In genomic region chr18:62447652-62448051, GRCh38 we compare ENCODE assay signal across 25 cellular contexts.
"Had no signal": no experiment of that assay in that cellular context is flagged by ENCODE, and none has a peak within 500 bp of the region (broad histone marks: within the 10 kb centered on the region; RNA-seq: fewer than 3 reads in every experiment).

No MANE protein-coding gene starts in this region.

- H3K4me3 Mint-ChIP-seq: IgD-negative memory B cell had no signal

- ATAC-seq: K562 had no signal

- H3K4me2 ChIP-seq: KMS-11, PC-9 had no signal

- H3K36me3 ChIP-seq: SJSA1 had no signal

- FAIRE-seq: HTR-8/SVneo, K562, RCC 7860 had no signal

- H3K4me3 ChIP-seq: K562, PC-9, SJSA1, SK-N-MC had no signal

- H3K9ac ChIP-seq: KMS-11 had no signal

- H3K9me3 ChIP-seq: SJSA1 had no signal

- H2AFZ ChIP-seq: PC-9 had no signal

- H3K27me3 ChIP-seq: SJSA1 had no signal

- H3K27ac Mint-ChIP-seq: IgD-negative memory B cell had no signal

- DNase-seq: Kasumi-1, NCI-H1092, NCI-H1105 treated with DMSO at 0.1 percent for 48 hours, NCI-H1417 treated with DMSO at 0.1 percent for 48 hours, NCI-H146, NCI-H1694 treated with DMSO at 0.1 percent for 48 hours, NCI-H1930, NCI-H2081, NCI-H2107, NCI-H2227 treated with DMSO at 0.1 percent for 48 hours, NCI-H524, NCI-H526 treated with DMSO at 0.1 percent for 48 hours, NCI-H748 treated with DMSO at 0.1 percent for 48 hours, PC-9, Right ventricle myocardium superior, RPMI8226, SIG-M5 had no signal

- H3K27ac ChIP-seq: HL-60, KMS-11, PC-9, SJSA1, SK-N-MC had no signal
